ENCODE assay signal across 22 cellular contexts in genomic region chr5:169415351-169415750, GRCh38.
"Had no signal": no experiment of that assay in that cellular context is flagged by ENCODE, and none has a peak within 500 bp of the region (broad histone marks: within the 10 kb centered on the region; RNA-seq: fewer than 3 reads in every experiment).

No MANE protein-coding gene starts in this region.

- H3K4me3 ChIP-seq: esophagus squamous epithelium, gastroesophageal sphincter, neural progenitor cell, right atrium auricular region, spleen, testis had no signal

- H3K4me2 ChIP-seq: neural progenitor cell had no signal

- DNase-seq: activated CD4-positive, alpha-beta T cell treated with anti-CD3 and anti-CD28 coated beads for 36 hours; activated CD4-positive, CD25-positive, alpha-beta regulatory T cell; activated naive CD4-positive, alpha-beta T cell; activated T-cell treated with anti-CD3 and anti-CD28 coated beads for 4 hours; activated T-cell treated with anti-CD3 and anti-CD28 coated beads, Interleukin-2, amount 50 U/mL, for 72 hours; anterior cingulate cortex; dermis blood vessel endothelial cell; effector CD4-positive, alpha-beta T cell; esophagus squamous epithelium; hippocampal formation; left colon; naive thymus-derived CD8-positive, alpha-beta T cell; occipital lobe; spleen; stimulated activated naive CD8-positive, alpha-beta T cell treated with anti-CD3 and anti-CD28 coated beads, Interleukin-15, Interleukin-2, amounts not matched to agents 100 U/mL and 50 U/mL, for 24 hours; T-helper 17 cell; testis; trophoblast cell had no signal

- H3K27ac ChIP-seq: epithelial cell of prostate, esophagus squamous epithelium, gastroesophageal sphincter, neural progenitor cell, right atrium auricular region, spleen, testis had no signal

- H3K4me1 ChIP-seq: gastroesophageal sphincter, spleen, testis had no signal

- H3K27me3 ChIP-seq: esophagus squamous epithelium, gastroesophageal sphincter, neural progenitor cell, right atrium auricular region, spleen, testis had no signal

- H3K9me3 ChIP-seq: esophagus squamous epithelium, gastroesophageal sphincter, right atrium auricular region, testis had no signal

- H3K36me3 ChIP-seq: esophagus squamous epithelium, gastroesophageal sphincter, neural progenitor cell, right atrium auricular region, spleen had no signal

- H3K9ac ChIP-seq: neural progenitor cell had no signal
